Comparison of ENCODE assay signal across 8 cellular contexts in the genomic region with DNA sequence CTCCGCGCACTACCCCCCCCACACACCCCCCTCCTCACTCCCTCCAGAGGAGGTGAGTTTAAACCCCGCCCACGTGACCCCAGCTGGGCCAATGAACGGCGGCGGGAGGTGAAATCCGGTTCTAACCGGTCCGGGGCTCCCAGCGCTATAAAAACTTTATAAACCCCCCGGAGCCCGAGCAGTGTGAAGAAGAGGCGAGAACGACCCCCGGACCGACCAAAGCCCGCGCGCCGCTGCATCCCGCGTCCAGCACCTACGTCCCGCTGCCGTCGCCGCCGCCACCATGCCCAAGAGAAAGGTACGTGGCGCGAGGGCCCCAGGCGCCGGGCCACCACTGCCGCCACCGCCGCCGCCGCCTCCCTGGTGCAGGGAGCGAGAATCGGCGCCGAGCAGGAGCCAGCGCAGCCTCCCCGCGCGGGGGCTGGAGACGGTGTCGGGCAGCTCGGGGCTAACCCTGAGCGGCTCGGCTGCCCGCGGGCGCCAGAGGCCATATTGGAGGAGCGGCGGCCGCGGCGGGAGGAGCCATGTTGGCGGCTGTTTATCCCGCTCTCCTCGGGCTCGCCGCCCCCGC. TPM values are rescaled to one million over a fixed set of nuclear protein-coding genes. Genes with fewer than 3 reads are reported as not detected.
DNase-seq lines count a peak whose midpoint lies in the region; ATAC-seq and TF ChIP-seq lines count a peak whose summit lies in the region.

A gene (plus strand): TSS at position 111 of the 571 bp plus-strand sequence. CDS start 173 bp downstream, at position 284.

- H3K27ac ChIP-seq in dorsolateral prefrontal cortex (peak within 1 kb of the TSS; percentile 97 to 100 (median 100)), right lobe of liver (peak within 1 kb of the TSS; percentile 99 to 100 (median 100))

- peaks cover 0 to 34% (median 4%) of the 10 kb centered on the region in 4 donors for H3K4me1 ChIP-seq in right lobe of liver

- ATAC-seq in HG03378 (IDR thresholded peaks at IDR 0.05; ENCODE audit: unreplicated experiment) (peak; percentile 46), right lobe of liver (peak; percentile 69 to 79 (median 76))

- peaks cover 0 to 37% (median 1%) of the 10 kb centered on the region in 4 donors for H3K36me3 ChIP-seq in right lobe of liver

- H3K27me3 ChIP-seq in dorsolateral prefrontal cortex: no peaks in the 10 kb centered on the region
- H3K27me3 ChIP-seq in right lobe of liver: no peaks in the 10 kb centered on the region

- no peaks in the 10 kb centered on the region for H3K9me3 ChIP-seq in right lobe of liver

- TF ChIP-seq POLR2A in GM19193 (IDR thresholded peaks at IDR 0.05; ENCODE audit: extremely low read depth, insufficient read depth, insufficient read length): peak; percentile 90
- TF ChIP-seq POLR2A in right lobe of liver (IDR thresholded peaks at IDR 0.05): peak; percentile 67

- WGBS in right lobe of liver (ENCODE audit: insufficient coverage, low coverage, low lambda C conversion rate, missing lambda C conversion rate): 0% methylated on average over 10 of the region's 66 CpGs

- intact Hi-C loops in dorsolateral prefrontal cortex (cut with DNase I): loop anchor here (2.0 to 10.0 kb wide), 3 partner anchors 28 to 222 kb away; a partner anchor contains a TSS
- intact Hi-C loops in right lobe of liver (cut with DNase I): no loop called here

- TF ChIP-seq CTCF in AG10803 (conservative IDR thresholded peaks at IDR 0.05; ENCODE audit: low read length): no peak
- peak in 7 of 56 donors; percentile 0 to 12 (median 3) for TF ChIP-seq CTCF in dorsolateral prefrontal cortex (IDR thresholded peaks at IDR 0.05 in 54 of 56, conservative IDR thresholded peaks at IDR 0.05 in 2 of 56; ENCODE audit: low read depth in 1 of 56, partially characterized antibody in 56 of 56)
- no peak for TF ChIP-seq CTCF in right lobe of liver (IDR thresholded peaks at IDR 0.05)

- DNase-seq in AG10803 (ENCODE audit: low read depth): peak; percentile 84
- DNase-seq in NCI-H748 treated with DMSO at 0.1 percent for 48 hours (lab: John Stamatoyannopoulos, UW): peak; percentile 67
- peak; percentile 93 to 94 for DNase-seq in activated CD4-positive, alpha-beta T cell treated with anti-CD3 and anti-CD28 coated beads, Interleukin-2, amount 50 U/mL, for 48 hours
- DNase-seq in dorsolateral prefrontal cortex: peak; percentile 89 to 96 (median 94)
- peak; percentile 91 to 93 (median 93) for DNase-seq in right lobe of liver
- DNase-seq in stimulated activated CD4-positive, alpha-beta T cell treated with anti-CD3 and anti-CD28 coated beads, Interleukin-4, amount 100 ng/mL, for 1 hour: peak; percentile 91

- H3K4me3 ChIP-seq in AG10803 (ENCODE audit: low read length) (peak within 1 kb of the TSS; percentile 78), dorsolateral prefrontal cortex (peak within 1 kb of the TSS; percentile 55 to 100 (median 96)), right lobe of liver (peak within 1 kb of the TSS; percentile 87 to 99 (median 98))

RNA-seq across cellular contexts. Expression of the gene that starts here (rescaled TPM):
- total RNA-seq in dorsolateral prefrontal cortex (100 to 1,000 TPM in 110 of 120 experiments, 10 to 100 TPM in 10; 80.7 to 313 (median 149) TPM), right lobe of liver (10 to 100 TPM; 64.1 to 99.6 (median 83.6) TPM)

Comparison
In these comparisons a context has a peak if more than half of its experiments do, and no peak if none do; other contexts are left out.
1. Peak in every context shown above with its lines: DNase-seq, ATAC-seq, H3K4me3 ChIP-seq and H3K27ac ChIP-seq.
2. intact Hi-C loops: an anchor here in dorsolateral prefrontal cortex (2.0 to 10.0 kb wide); none called in right lobe of liver.